In genomic region chr9:37801959-37802711, GRCh38 we compare ENCODE assay signal across 1 cellular context.
TF ChIP-seq lines count a peak whose summit lies in the region.

No MANE protein-coding gene starts in this region.

TF ChIP-seq in WTC11, 78 proteins besides CTCF, POLR2A, EP300 and RAD21 (continued from another document):
- TF ChIP-seq, protein P1, sequence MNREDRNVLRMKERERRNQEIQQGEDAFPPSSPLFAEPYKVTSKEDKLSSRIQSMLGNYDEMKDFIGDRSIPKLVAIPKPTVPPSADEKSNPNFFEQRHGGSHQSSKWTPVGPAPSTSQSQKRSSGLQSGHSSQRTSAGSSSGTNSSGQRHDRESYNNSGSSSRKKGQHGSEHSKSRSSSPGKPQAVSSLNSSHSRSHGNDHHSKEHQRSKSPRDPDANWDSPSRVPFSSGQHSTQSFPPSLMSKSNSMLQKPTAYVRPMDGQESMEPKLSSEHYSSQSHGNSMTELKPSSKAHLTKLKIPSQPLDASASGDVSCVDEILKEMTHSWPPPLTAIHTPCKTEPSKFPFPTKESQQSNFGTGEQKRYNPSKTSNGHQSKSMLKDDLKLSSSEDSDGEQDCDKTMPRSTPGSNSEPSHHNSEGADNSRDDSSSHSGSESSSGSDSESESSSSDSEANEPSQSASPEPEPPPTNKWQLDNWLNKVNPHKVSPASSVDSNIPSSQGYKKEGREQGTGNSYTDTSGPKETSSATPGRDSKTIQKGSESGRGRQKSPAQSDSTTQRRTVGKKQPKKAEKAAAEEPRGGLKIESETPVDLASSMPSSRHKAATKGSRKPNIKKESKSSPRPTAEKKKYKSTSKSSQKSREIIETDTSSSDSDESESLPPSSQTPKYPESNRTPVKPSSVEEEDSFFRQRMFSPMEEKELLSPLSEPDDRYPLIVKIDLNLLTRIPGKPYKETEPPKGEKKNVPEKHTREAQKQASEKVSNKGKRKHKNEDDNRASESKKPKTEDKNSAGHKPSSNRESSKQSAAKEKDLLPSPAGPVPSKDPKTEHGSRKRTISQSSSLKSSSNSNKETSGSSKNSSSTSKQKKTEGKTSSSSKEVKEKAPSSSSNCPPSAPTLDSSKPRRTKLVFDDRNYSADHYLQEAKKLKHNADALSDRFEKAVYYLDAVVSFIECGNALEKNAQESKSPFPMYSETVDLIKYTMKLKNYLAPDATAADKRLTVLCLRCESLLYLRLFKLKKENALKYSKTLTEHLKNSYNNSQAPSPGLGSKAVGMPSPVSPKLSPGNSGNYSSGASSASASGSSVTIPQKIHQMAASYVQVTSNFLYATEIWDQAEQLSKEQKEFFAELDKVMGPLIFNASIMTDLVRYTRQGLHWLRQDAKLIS (CRISPR knock-in tag; IDR thresholded peaks at IDR 0.05; ENCODE audit: borderline replicate concordance) = no peak
- no peak for TF ChIP-seq IRF2 (CRISPR knock-in tag; IDR thresholded peaks at IDR 0.05; ENCODE audit: borderline replicate concordance, low read depth)
- TF ChIP-seq, protein P2, sequence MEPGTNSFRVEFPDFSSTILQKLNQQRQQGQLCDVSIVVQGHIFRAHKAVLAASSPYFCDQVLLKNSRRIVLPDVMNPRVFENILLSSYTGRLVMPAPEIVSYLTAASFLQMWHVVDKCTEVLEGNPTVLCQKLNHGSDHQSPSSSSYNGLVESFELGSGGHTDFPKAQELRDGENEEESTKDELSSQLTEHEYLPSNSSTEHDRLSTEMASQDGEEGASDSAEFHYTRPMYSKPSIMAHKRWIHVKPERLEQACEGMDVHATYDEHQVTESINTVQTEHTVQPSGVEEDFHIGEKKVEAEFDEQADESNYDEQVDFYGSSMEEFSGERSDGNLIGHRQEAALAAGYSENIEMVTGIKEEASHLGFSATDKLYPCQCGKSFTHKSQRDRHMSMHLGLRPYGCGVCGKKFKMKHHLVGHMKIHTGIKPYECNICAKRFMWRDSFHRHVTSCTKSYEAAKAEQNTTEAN (CRISPR knock-in tag; IDR thresholded peaks at IDR 0.05) = no peak
- TF ChIP-seq NFYB (CRISPR knock-in tag; conservative IDR thresholded peaks at IDR 0.05; ENCODE audit: low read depth) = no peak
- no peak for TF ChIP-seq CBFB (CRISPR knock-in tag; IDR thresholded peaks at IDR 0.05; ENCODE audit: low read depth)
- no peak for TF ChIP-seq ZNF138 (CRISPR knock-in tag; conservative IDR thresholded peaks at IDR 0.05)
- TF ChIP-seq, protein P3, sequence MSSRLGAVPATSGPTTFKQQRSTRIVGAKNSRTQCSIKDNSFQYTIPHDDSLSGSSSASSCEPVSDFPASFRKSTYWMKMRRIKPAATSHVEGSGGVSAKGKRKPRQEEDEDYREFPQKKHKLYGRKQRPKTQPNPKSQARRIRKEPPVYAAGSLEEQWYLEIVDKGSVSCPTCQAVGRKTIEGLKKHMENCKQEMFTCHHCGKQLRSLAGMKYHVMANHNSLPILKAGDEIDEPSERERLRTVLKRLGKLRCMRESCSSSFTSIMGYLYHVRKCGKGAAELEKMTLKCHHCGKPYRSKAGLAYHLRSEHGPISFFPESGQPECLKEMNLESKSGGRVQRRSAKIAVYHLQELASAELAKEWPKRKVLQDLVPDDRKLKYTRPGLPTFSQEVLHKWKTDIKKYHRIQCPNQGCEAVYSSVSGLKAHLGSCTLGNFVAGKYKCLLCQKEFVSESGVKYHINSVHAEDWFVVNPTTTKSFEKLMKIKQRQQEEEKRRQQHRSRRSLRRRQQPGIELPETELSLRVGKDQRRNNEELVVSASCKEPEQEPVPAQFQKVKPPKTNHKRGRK (CRISPR knock-in tag; IDR thresholded peaks at IDR 0.05; ENCODE audit: borderline replicate concordance) = no peak
- no peak for TF ChIP-seq KAT7 (CRISPR knock-in tag; IDR thresholded peaks at IDR 0.05; ENCODE audit: borderline replicate concordance)
